ENCODE assay signal across 1 cellular context in genomic region chr9:79939819-79940218, GRCh38.
TF ChIP-seq lines count a peak whose summit lies in the region.

No MANE protein-coding gene starts in this region.

TF ChIP-seq in HepG2, 621 proteins besides CTCF, POLR2A, EP300 and RAD21 (continued from another document):
- TF ChIP-seq ZNF318 (CRISPR knock-in tag; IDR thresholded peaks at IDR 0.05), result no peak
- TF ChIP-seq KAT7 (CRISPR knock-in tag; IDR thresholded peaks at IDR 0.05; ENCODE audit: borderline replicate concordance), result no peak
- TF ChIP-seq SNAPC2 (CRISPR knock-in tag; IDR thresholded peaks at IDR 0.05), result no peak
- no peak for TF ChIP-seq LBX2 (CRISPR knock-in tag; IDR thresholded peaks at IDR 0.05; ENCODE audit: borderline replicate concordance)
